Comparison of ENCODE assay signal across 9 cellular contexts in genomic region chr11:121112498-121113455, GRCh38. TPM values are rescaled to one million over a fixed set of nuclear protein-coding genes. Genes with fewer than 3 reads are reported as not detected.
DNase-seq lines count a peak whose midpoint lies in the region; FAIRE-seq and TF ChIP-seq lines count a peak whose summit lies in the region.
"Had no signal": no experiment of that assay in that cellular context is flagged by ENCODE, and none has a peak within 500 bp of the region (broad histone marks: within the 10 kb centered on the region; RNA-seq: fewer than 3 reads in every experiment).

No MANE protein-coding gene starts in this region.

- H3K4me2 ChIP-seq in MM.1S (ENCODE audit: low read depth, low read length) (peak overlapping the region; percentile 22; the same call in 1 of the 2 replicates), keratinocyte (ENCODE audit: control insufficient read depth, extremely low read depth, insufficient read depth, low read depth, low read length) (no peak overlapping the region)

- no peaks in the 10 kb centered on the region for H3K9me3 ChIP-seq in MM.1S (replicated peaks; ENCODE audit: insufficient read depth, low read length)
- no peaks in the 10 kb centered on the region for H3K9me3 ChIP-seq in breast epithelium
- no peaks in the 10 kb centered on the region for H3K9me3 ChIP-seq in keratinocyte (ENCODE audit: control insufficient read depth, low read depth, low read length)
- H3K9me3 ChIP-seq: neutrophil had no signal

- CTCF ChIA-PET in AG04449 (lab: Yijun Ruan, JAX), result interaction anchor here (0.7 to 2.9 kb wide), 5 partner anchors 8 to 30 kb away, joined by 3 to 8 read pairs (median 4); partner anchors contain the start of gene TECTA

- H3K9me2 ChIP-seq in MM.1S (replicated peaks; ENCODE audit: insufficient read depth, low read length), result no peaks in the 10 kb centered on the region

- no peak overlapping the region for H3K27ac ChIP-seq in MM.1S (ENCODE audit: low read length)
- H3K27ac ChIP-seq in breast epithelium, result no peak overlapping the region
- no peak overlapping the region for H3K27ac ChIP-seq in keratinocyte (ENCODE audit: control insufficient read depth, insufficient read depth, low read length)
- H3K27ac ChIP-seq: neutrophil had no signal

- H3K4me1 ChIP-seq in MM.1S (ENCODE audit: low read length), result no peaks in the 10 kb centered on the region
- H3K4me1 ChIP-seq in breast epithelium, result no peaks in the 10 kb centered on the region
- no peaks in the 10 kb centered on the region for H3K4me1 ChIP-seq in keratinocyte (ENCODE audit: control insufficient read depth, extremely low read depth, insufficient read depth, low read length)

- H3K36me3 ChIP-seq in MM.1S (replicated peaks; ENCODE audit: insufficient read depth, low read length) (no peaks in the 10 kb centered on the region), breast epithelium (no peaks in the 10 kb centered on the region), keratinocyte (ENCODE audit: control insufficient read depth in 2 of 2, extremely low read depth in 1 of 2, insufficient read depth in 2 of 2, low read length in 2 of 2) (no peaks in the 10 kb centered on the region)
- H3K36me3 ChIP-seq: neutrophil had no signal

- peak; percentile 31 for DNase-seq in AG04449 (ENCODE audit: low read depth, low spot score)
- DNase-seq in MM.1S, result peak; percentile 68
- DNase-seq in SHP77 treated with DMSO at 0.1 percent for 48 hours (lab: John Stamatoyannopoulos, UW), result peak; percentile 45
- DNase-seq in breast epithelium (ENCODE audit: low spot score in 2 of 2), result peak; percentile 46 to 63
- DNase-seq in keratinocyte (ENCODE audit: low read depth, low spot score), result no peak
- peak; percentile 3 for DNase-seq in stimulated activated CD4-positive, alpha-beta T cell treated with anti-CD3 and anti-CD28 coated beads, Interleukin-2, amount 100 ng/mL, for 4 hours (ENCODE audit: low read depth)
- no peak for DNase-seq in effector CD8-positive, alpha-beta T cell (lab: John Stamatoyannopoulos, UW)

- POLR2A ChIA-PET in AG04449 (lab: Yijun Ruan, JAX), result no interaction called here

- H2AFZ ChIP-seq in MM.1S (ENCODE audit: low read length) (no peak overlapping the region), keratinocyte (ENCODE audit: control insufficient read depth, low read length) (no peak overlapping the region)

- intact Hi-C loops in breast epithelium (cut with DNase I; ENCODE audit: low total_unique reads), result loop anchor here (5.0 kb wide), 1 partner anchor 1315 kb away; no protein-coding TSS in a partner anchor

- no peak overlapping the region for H3K9ac ChIP-seq in MM.1S (ENCODE audit: low read length)
- no peak overlapping the region for H3K9ac ChIP-seq in keratinocyte (ENCODE audit: control insufficient read depth, extremely low read depth, insufficient read depth, low read length)

- no peaks in the 10 kb centered on the region for H3K79me2 ChIP-seq in MM.1S (ENCODE audit: low read length)
- H3K79me2 ChIP-seq in keratinocyte (ENCODE audit: control insufficient read depth, insufficient read depth, low read length), result no peaks in the 10 kb centered on the region

- TF ChIP-seq CTCF in AG04449 (IDR thresholded peaks at IDR 0.05; ENCODE audit: insufficient read depth, low read length, missing control alignments) (peak; percentile 39), GM12872 (IDR thresholded peaks at IDR 0.05; ENCODE audit: insufficient read depth, low read depth, low read length) (peak; percentile 54), MM.1S (IDR thresholded peaks at IDR 0.05; ENCODE audit: low read length) (peak; percentile 68), breast epithelium (IDR thresholded peaks at IDR 0.05) (peak in 2 of 3 donors; percentile 49 to 52), keratinocyte (optimal IDR thresholded peaks at IDR 0.05 in 1 of 3, IDR thresholded peaks at IDR 0.05 in 1 of 3, conservative IDR thresholded peaks at IDR 0.05 in 1 of 3; ENCODE audit: extremely low read depth in 1 of 3, insufficient read depth in 2 of 3, low read length in 3 of 3) (peak; percentile 51 to 59 (median 55))

- H3F3A ChIP-seq in MM.1S (ENCODE audit: insufficient read depth, low read length), result no peaks in the 10 kb centered on the region

- H3K4me3 ChIP-seq in AG04449 (ENCODE audit: low read depth, low read length), result no peak overlapping the region
- no peak overlapping the region for H3K4me3 ChIP-seq in MM.1S (ENCODE audit: low read length)
- no peak overlapping the region for H3K4me3 ChIP-seq in breast epithelium
- no peak overlapping the region for H3K4me3 ChIP-seq in keratinocyte (ENCODE audit: control insufficient read depth in 2 of 3, extremely low read depth in 1 of 3, insufficient read depth in 2 of 3, low read depth in 1 of 3, low read length in 3 of 3)

- dilution Hi-C loops in keratinocyte (cut with MboI; ENCODE audit: extremely low pct_ligation_motif_present, low sequenced_read_pairs), result no loop called here

- TF ChIP-seq POLR2A in breast epithelium (IDR thresholded peaks at IDR 0.05), result no peak

- H3K9me1 ChIP-seq in keratinocyte (ENCODE audit: control insufficient read depth, extremely low read depth, insufficient read depth, low read length), result no peaks in the 10 kb centered on the region

- peak; percentile 5 for FAIRE-seq in keratinocyte (lab: Jason Lieb, UNC)

- H4K20me1 ChIP-seq in MM.1S (ENCODE audit: insufficient read depth, low read length) (no peaks in the 10 kb centered on the region), keratinocyte (ENCODE audit: control insufficient read depth, extremely low read depth, insufficient read depth, low read length) (no peaks in the 10 kb centered on the region)

- H3K27me3 ChIP-seq in MM.1S (replicated peaks; ENCODE audit: insufficient read depth, low read length), result no peaks in the 10 kb centered on the region
- H3K27me3 ChIP-seq in breast epithelium, result no peaks in the 10 kb centered on the region
- H3K27me3 ChIP-seq in keratinocyte (ENCODE audit: control insufficient read depth, extremely low read depth, insufficient read depth, low read length), result no peaks in the 10 kb centered on the region

RNA-seq across cellular contexts. Expression of gene TECTA, which starts 11.7 kb away (rescaled TPM):
- 1 to 10 TPM in 1 of 3 donors, under 1 TPM in 2; 0.64 to 1.3 (median 0.88) TPM for total RNA-seq in breast epithelium
- 0.10 to 0.21 TPM (median 0.17 TPM) in 3 replicates for polyA plus RNA-seq in keratinocyte
- polyA plus RNA-seq in keratinocyte (2011; ENCODE audit: low read depth), result 0.07 TPM
- polyA plus RNA-seq in keratinocyte (2011; cell fraction: cytosol; rRNA removed), result 0.12 and 0.16 TPM in 2 replicates
- 1.4 and 1.7 TPM in 2 replicates for polyA plus RNA-seq in keratinocyte (2011; cell fraction: nucleus; rRNA removed)
- 0.15 and 0.16 TPM in 2 replicates for polyA plus RNA-seq in keratinocyte (2012; ENCODE audit: low replicate concordance)
- polyA minus RNA-seq in keratinocyte, result 0.07 to 1.3 TPM (median 0.86 TPM) in 3 replicates
- polyA minus RNA-seq in keratinocyte (2011; cell fraction: cytosol; rRNA and poly(A)+ RNA removed), result not detected
- polyA minus RNA-seq in keratinocyte (2011; cell fraction: nucleus; rRNA and poly(A)+ RNA removed), result 0.53 and 1.0 TPM in 2 replicates

Comparison
In these comparisons a context has a peak if more than half of its experiments do, and no peak if none do; other contexts are left out.
1. DNase-seq: peak in AG04449 (single experiment), MM.1S (single experiment), SHP77 treated with DMSO at 0.1 percent for 48 hours (single experiment), breast epithelium (2 of 2) and stimulated activated CD4-positive, alpha-beta T cell treated with anti-CD3 and anti-CD28 coated beads, Interleukin-2, amount 100 ng/mL, for 4 hours (single experiment); none in keratinocyte (single experiment) and effector CD8-positive, alpha-beta T cell (single experiment).
2. Peak in every context shown above with its lines, with median percentiles within 50 percentile points of each other: CTCF ChIP-seq.